ENCODE assay signal across 2 cellular contexts in the genomic region with DNA sequence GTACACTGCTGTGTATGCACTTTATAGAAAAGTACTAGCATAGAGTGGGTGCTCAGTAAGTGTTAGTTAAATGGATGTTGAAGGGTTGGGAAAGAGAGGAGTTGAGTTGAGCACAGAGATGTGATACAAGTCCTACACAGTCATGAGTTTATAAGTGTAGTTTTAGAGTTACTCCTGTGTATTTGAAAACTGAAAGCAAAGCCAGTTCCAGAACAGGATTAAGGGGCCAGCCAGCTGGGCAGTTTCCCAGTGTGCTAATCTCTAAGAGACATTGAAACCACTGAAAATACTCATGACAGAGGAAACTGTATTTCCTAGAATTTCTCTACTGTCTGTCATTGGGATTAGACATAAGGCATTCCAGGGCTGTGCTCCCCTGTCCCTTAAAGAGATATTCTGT.
TF ChIP-seq lines count a peak whose summit lies in the region.

No MANE protein-coding gene starts in this region.

TF ChIP-seq in liver, 16 proteins besides CTCF, POLR2A, EP300 and RAD21:
- TF ChIP-seq YY1 (IDR thresholded peaks at IDR 0.05) (peak; percentile 11), RXRA (IDR thresholded peaks at IDR 0.05) (peak in 1 of 2 donors; percentile 47), HNF4A (conservative IDR thresholded peaks at IDR 0.05) (peak; percentile 43 to 62), SP1 (IDR thresholded peaks at IDR 0.05) (peak; percentile 46), EGR1 (IDR thresholded peaks at IDR 0.05; ENCODE audit: low read depth in 2 of 2) (no peak)

TF ChIP-seq in HepG2, 621 proteins besides CTCF, POLR2A, EP300 and RAD21:
- TF ChIP-seq ZKSCAN8 (CRISPR knock-in tag; IDR thresholded peaks at IDR 0.05; ENCODE audit: borderline replicate concordance) (no peak), TBL1XR1 (IDR thresholded peaks at IDR 0.05; ENCODE audit: borderline replicate concordance, low read length, partially characterized antibody) (no peak), ZEB1 (IDR thresholded peaks at IDR 0.05; ENCODE audit: insufficient replicate concordance, low read depth) (no peak), CHD4 (IDR thresholded peaks at IDR 0.05; ENCODE audit: borderline replicate concordance, low read length) (no peak), ZNF121 (CRISPR knock-in tag; IDR thresholded peaks at IDR 0.05) (no peak), HIVEP1 (CRISPR knock-in tag; IDR thresholded peaks at IDR 0.05) (no peak), ZNF496 (CRISPR knock-in tag; IDR thresholded peaks at IDR 0.05; ENCODE audit: insufficient replicate concordance) (no peak), GATA4 (IDR thresholded peaks at IDR 0.05; ENCODE audit: borderline replicate concordance, low read depth) (no peak), ZNF605 (CRISPR knock-in tag; IDR thresholded peaks at IDR 0.05) (no peak), HOXD1 (CRISPR knock-in tag; IDR thresholded peaks at IDR 0.05) (no peak), PITX1 (CRISPR knock-in tag; IDR thresholded peaks at IDR 0.05) (no peak)
- TF ChIP-seq, protein P1, sequence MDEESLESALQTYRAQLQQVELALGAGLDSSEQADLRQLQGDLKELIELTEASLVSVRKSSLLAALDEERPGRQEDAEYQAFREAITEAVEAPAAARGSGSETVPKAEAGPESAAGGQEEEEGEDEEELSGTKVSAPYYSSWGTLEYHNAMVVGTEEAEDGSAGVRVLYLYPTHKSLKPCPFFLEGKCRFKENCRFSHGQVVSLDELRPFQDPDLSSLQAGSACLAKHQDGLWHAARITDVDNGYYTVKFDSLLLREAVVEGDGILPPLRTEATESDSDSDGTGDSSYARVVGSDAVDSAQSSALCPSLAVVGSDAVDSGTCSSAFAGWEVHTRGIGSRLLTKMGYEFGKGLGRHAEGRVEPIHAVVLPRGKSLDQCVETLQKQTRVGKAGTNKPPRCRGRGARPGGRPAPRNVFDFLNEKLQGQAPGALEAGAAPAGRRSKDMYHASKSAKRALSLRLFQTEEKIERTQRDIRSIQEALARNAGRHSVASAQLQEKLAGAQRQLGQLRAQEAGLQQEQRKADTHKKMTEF (CRISPR knock-in tag; IDR thresholded peaks at IDR 0.05) = no peak
